In genomic region chr4:103075435-103075893, GRCh38 we compare ENCODE assay signal across 1 cellular context.
TF ChIP-seq lines count a peak whose summit lies in the region.

No MANE protein-coding gene starts in this region.

TF ChIP-seq in HepG2, 621 proteins besides CTCF, POLR2A, EP300 and RAD21 (continued from another document and continues in another):
- no peak for TF ChIP-seq ZNF281 (CRISPR knock-in tag; IDR thresholded peaks at IDR 0.05; ENCODE audit: borderline replicate concordance)
- TF ChIP-seq, protein P1, sequence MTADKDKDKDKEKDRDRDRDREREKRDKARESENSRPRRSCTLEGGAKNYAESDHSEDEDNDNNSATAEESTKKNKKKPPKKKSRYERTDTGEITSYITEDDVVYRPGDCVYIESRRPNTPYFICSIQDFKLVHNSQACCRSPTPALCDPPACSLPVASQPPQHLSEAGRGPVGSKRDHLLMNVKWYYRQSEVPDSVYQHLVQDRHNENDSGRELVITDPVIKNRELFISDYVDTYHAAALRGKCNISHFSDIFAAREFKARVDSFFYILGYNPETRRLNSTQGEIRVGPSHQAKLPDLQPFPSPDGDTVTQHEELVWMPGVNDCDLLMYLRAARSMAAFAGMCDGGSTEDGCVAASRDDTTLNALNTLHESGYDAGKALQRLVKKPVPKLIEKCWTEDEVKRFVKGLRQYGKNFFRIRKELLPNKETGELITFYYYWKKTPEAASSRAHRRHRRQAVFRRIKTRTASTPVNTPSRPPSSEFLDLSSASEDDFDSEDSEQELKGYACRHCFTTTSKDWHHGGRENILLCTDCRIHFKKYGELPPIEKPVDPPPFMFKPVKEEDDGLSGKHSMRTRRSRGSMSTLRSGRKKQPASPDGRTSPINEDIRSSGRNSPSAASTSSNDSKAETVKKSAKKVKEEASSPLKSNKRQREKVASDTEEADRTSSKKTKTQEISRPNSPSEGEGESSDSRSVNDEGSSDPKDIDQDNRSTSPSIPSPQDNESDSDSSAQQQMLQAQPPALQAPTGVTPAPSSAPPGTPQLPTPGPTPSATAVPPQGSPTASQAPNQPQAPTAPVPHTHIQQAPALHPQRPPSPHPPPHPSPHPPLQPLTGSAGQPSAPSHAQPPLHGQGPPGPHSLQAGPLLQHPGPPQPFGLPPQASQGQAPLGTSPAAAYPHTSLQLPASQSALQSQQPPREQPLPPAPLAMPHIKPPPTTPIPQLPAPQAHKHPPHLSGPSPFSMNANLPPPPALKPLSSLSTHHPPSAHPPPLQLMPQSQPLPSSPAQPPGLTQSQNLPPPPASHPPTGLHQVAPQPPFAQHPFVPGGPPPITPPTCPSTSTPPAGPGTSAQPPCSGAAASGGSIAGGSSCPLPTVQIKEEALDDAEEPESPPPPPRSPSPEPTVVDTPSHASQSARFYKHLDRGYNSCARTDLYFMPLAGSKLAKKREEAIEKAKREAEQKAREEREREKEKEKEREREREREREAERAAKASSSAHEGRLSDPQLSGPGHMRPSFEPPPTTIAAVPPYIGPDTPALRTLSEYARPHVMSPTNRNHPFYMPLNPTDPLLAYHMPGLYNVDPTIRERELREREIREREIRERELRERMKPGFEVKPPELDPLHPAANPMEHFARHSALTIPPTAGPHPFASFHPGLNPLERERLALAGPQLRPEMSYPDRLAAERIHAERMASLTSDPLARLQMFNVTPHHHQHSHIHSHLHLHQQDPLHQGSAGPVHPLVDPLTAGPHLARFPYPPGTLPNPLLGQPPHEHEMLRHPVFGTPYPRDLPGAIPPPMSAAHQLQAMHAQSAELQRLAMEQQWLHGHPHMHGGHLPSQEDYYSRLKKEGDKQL (CRISPR knock-in tag; IDR thresholded peaks at IDR 0.05; ENCODE audit: low read depth): peak; percentile 59; the same call in 1 of the 2 replicates
- TF ChIP-seq YEATS4 (CRISPR knock-in tag; IDR thresholded peaks at IDR 0.05; ENCODE audit: borderline replicate concordance): peak; percentile 78
- TF ChIP-seq ELF4 (CRISPR knock-in tag; IDR thresholded peaks at IDR 0.05; ENCODE audit: borderline replicate concordance): peak; percentile 56; the same call in 1 of the 2 replicates
- no peak for TF ChIP-seq ZNF547 (CRISPR knock-in tag; IDR thresholded peaks at IDR 0.05)
- TF ChIP-seq BHLHE40 (IDR thresholded peaks at IDR 0.05; ENCODE audit: low read length): peak; percentile 84
- TF ChIP-seq, protein P2, sequence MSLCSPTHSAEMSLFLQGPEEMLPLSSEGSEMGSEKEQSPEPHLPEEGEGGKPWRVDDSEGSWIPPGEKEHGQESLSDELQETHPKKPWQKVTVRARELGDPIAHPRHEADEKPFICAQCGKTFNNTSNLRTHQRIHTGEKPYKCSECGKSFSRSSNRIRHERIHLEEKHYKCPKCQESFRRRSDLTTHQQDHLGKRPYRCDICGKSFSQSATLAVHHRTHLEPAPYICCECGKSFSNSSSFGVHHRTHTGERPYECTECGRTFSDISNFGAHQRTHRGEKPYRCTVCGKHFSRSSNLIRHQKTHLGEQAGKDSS (CRISPR knock-in tag; IDR thresholded peaks at IDR 0.05; ENCODE audit: borderline replicate concordance, low read depth): no peak
- peak; percentile 77 for TF ChIP-seq ISL2 (CRISPR knock-in tag; IDR thresholded peaks at IDR 0.05)
- TF ChIP-seq ZNF724P (CRISPR knock-in tag; IDR thresholded peaks at IDR 0.05; ENCODE audit: borderline replicate concordance): peak; percentile 35; the same call in 1 of the 2 replicates
- peak; percentile 77; the same call in 1 of the 2 replicates for TF ChIP-seq SALL1 (CRISPR knock-in tag; IDR thresholded peaks at IDR 0.05)
- TF ChIP-seq SOX6 (IDR thresholded peaks at IDR 0.05): no peak
- peak; percentile 88 for TF ChIP-seq SOX6 (CRISPR knock-in tag; IDR thresholded peaks at IDR 0.05)
- peak; percentile 83 for TF ChIP-seq ZNF331 (CRISPR knock-in tag; IDR thresholded peaks at IDR 0.05)
- TF ChIP-seq ERF (CRISPR knock-in tag; IDR thresholded peaks at IDR 0.05): peak; percentile 88
- no peak for TF ChIP-seq GZF1 (CRISPR knock-in tag; IDR thresholded peaks at IDR 0.05)
- TF ChIP-seq SALL2 (CRISPR knock-in tag; IDR thresholded peaks at IDR 0.05): peak; percentile 81; the same call in 1 of the 2 replicates
- peak; percentile 56; the same call in 1 of the 2 replicates for TF ChIP-seq SMYD3 (CRISPR knock-in tag; IDR thresholded peaks at IDR 0.05)
- TF ChIP-seq TAF1 (CRISPR knock-in tag; IDR thresholded peaks at IDR 0.05): peak; percentile 25; the same call in 1 of the 2 replicates
- TF ChIP-seq FOSL1 (CRISPR knock-in tag; IDR thresholded peaks at IDR 0.05; ENCODE audit: borderline replicate concordance): peak; percentile 40; the same call in 1 of the 2 replicates
- TF ChIP-seq ZNF138 (CRISPR knock-in tag; IDR thresholded peaks at IDR 0.05; ENCODE audit: low read depth): no peak; the same call in 1 of the 2 replicates
- TF ChIP-seq FOXA1 (IDR thresholded peaks at IDR 0.05): 0 out of 2 replicates have a peak, but pooled peaks have one; percentile 12
- TF ChIP-seq FOXA1 (CRISPR knock-in tag; IDR thresholded peaks at IDR 0.05): peak; percentile 90
- 0 out of 2 replicates have a peak, but pooled peaks have one; percentile 39 for TF ChIP-seq ZFP1 (CRISPR knock-in tag; IDR thresholded peaks at IDR 0.05)
- TF ChIP-seq, protein P3, sequence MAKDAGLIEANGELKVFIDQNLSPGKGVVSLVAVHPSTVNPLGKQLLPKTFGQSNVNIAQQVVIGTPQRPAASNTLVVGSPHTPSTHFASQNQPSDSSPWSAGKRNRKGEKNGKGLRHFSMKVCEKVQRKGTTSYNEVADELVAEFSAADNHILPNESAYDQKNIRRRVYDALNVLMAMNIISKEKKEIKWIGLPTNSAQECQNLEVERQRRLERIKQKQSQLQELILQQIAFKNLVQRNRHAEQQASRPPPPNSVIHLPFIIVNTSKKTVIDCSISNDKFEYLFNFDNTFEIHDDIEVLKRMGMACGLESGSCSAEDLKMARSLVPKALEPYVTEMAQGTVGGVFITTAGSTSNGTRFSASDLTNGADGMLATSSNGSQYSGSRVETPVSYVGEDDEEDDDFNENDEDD (CRISPR knock-in tag; IDR thresholded peaks at IDR 0.05; ENCODE audit: borderline replicate concordance): peak; percentile 61; the same call in 1 of the 2 replicates
- no peak for TF ChIP-seq ZIK1 (CRISPR knock-in tag; IDR thresholded peaks at IDR 0.05; ENCODE audit: borderline replicate concordance, low read depth)
- TF ChIP-seq ZNF556 (CRISPR knock-in tag; IDR thresholded peaks at IDR 0.05; ENCODE audit: borderline replicate concordance): no peak
- peak; percentile 63 for TF ChIP-seq HDAC1 (CRISPR knock-in tag; IDR thresholded peaks at IDR 0.05)
- peak; percentile 89; the same call in 1 of the 2 replicates for TF ChIP-seq DNMT3B (CRISPR knock-in tag; conservative IDR thresholded peaks at IDR 0.05)
- TF ChIP-seq CREB1 (IDR thresholded peaks at IDR 0.05): no peak
- TF ChIP-seq CREB1 (CRISPR knock-in tag; IDR thresholded peaks at IDR 0.05): peak; percentile 75
- TF ChIP-seq ZNF564 (CRISPR knock-in tag; IDR thresholded peaks at IDR 0.05): 0 out of 2 replicates have a peak, but pooled peaks have one; percentile 48
- TF ChIP-seq, protein P4, sequence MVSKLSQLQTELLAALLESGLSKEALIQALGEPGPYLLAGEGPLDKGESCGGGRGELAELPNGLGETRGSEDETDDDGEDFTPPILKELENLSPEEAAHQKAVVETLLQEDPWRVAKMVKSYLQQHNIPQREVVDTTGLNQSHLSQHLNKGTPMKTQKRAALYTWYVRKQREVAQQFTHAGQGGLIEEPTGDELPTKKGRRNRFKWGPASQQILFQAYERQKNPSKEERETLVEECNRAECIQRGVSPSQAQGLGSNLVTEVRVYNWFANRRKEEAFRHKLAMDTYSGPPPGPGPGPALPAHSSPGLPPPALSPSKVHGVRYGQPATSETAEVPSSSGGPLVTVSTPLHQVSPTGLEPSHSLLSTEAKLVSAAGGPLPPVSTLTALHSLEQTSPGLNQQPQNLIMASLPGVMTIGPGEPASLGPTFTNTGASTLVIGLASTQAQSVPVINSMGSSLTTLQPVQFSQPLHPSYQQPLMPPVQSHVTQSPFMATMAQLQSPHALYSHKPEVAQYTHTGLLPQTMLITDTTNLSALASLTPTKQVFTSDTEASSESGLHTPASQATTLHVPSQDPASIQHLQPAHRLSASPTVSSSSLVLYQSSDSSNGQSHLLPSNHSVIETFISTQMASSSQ (IDR thresholded peaks at IDR 0.05; ENCODE audit: low read depth): no peak; the same call in 1 of the 2 replicates
- TF ChIP-seq, protein P4 (CRISPR knock-in tag; IDR thresholded peaks at IDR 0.05; ENCODE audit: borderline replicate concordance): peak; percentile 17; the same call in 1 of the 2 replicates
- TF ChIP-seq SRSF1 (optimal IDR thresholded peaks at IDR 0.05; ENCODE audit: low read depth, low read length): no peak
- no peak for TF ChIP-seq GTF3A (CRISPR knock-in tag; conservative IDR thresholded peaks at IDR 0.05)
- TF ChIP-seq NCOR1 (IDR thresholded peaks at IDR 0.05; ENCODE audit: borderline replicate concordance, low read length): peak; percentile 68; the same call in 1 of the 2 replicates
- TF ChIP-seq, protein P5, sequence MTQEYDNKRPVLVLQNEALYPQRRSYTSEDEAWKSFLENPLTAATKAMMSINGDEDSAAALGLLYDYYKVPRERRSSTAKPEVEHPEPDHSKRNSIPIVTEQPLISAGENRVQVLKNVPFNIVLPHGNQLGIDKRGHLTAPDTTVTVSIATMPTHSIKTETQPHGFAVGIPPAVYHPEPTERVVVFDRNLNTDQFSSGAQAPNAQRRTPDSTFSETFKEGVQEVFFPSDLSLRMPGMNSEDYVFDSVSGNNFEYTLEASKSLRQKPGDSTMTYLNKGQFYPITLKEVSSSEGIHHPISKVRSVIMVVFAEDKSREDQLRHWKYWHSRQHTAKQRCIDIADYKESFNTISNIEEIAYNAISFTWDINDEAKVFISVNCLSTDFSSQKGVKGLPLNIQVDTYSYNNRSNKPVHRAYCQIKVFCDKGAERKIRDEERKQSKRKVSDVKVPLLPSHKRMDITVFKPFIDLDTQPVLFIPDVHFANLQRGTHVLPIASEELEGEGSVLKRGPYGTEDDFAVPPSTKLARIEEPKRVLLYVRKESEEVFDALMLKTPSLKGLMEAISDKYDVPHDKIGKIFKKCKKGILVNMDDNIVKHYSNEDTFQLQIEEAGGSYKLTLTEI (CRISPR knock-in tag; conservative IDR thresholded peaks at IDR 0.05): no peak
